Comparison of ENCODE assay signal across 36 cellular contexts in the genomic region with DNA sequence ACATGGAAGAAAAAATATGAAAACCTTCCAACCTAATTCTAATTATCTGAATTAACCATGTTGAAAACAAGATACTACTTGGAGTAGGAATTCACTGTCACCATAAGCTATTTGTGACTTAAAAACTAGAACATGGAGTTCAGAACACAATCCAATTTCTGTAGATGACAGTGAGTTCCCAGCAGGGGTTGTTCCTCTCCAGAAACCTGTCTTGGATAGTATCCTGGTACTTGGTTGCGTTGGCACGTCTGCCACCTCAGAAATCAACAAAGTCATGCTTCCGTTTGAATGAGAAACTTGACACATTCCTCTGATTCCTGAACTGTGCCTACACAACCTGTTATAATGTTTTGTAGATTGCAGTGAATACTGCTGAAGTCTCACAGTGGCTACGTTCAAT.
"Had no signal": no experiment of that assay in that cellular context is flagged by ENCODE, and none has a peak within 500 bp of the region (broad histone marks: within the 10 kb centered on the region; RNA-seq: fewer than 3 reads in every experiment).

No MANE protein-coding gene starts in this region.

- H3K36me3 ChIP-seq: ascending aorta, cardiac muscle cell had no signal

- H3K4me3 Mint-ChIP-seq: activated CD4-positive, alpha-beta memory T cell treated with anti-CD3 and anti-CD28 coated beads, Interleukin-2, amount 10 ng/mL, durations not matched to agents 7 days and 5 days; activated CD4-positive, alpha-beta T cell treated with anti-CD3 and anti-CD28 coated beads for 36 hours; activated CD4-positive, alpha-beta T cell treated with anti-CD3 and anti-CD28 coated beads, Interleukin-2, amount 10 ng/mL, durations not matched to agents 7 days and 5 days; activated CD8-positive, alpha-beta memory T cell treated with anti-CD3 and anti-CD28 coated beads, Interleukin-2, amount 10 ng/mL, durations not matched to agents 7 days and 5 days; activated CD8-positive, alpha-beta T cell treated with anti-CD3 and anti-CD28 coated beads, Interleukin-2, amount 10 ng/mL, durations not matched to agents 7 days and 5 days; activated naive CD4-positive, alpha-beta T cell treated with anti-CD3 and anti-CD28 coated beads, Interleukin-2, amount 10 ng/mL, durations not matched to agents 7 days and 5 days; activated naive CD4-positive, alpha-beta T cell treated with anti-CD3 and anti-CD28 coated beads, Interleukin-2, amount 50 U/mL, for 24 hours; activated naive CD8-positive, alpha-beta T cell; activated naive CD8-positive, alpha-beta T cell treated with anti-CD3 and anti-CD28 coated beads, Interleukin-2, amount 10 ng/mL, durations not matched to agents 7 days and 5 days; activated naive CD8-positive, alpha-beta T cell treated with anti-CD3 and anti-CD28 coated beads, Interleukin-2, amount 50 U/mL, for 24 hours; activated T-cell treated with anti-CD3 and anti-CD28 coated beads, Interleukin-2, amount 50 U/mL, for 24 hours; brain; central memory CD8-positive, alpha-beta T cell; T-helper 1 cell treated with Interleukin-12 subunit alpha and Interleukin-12 subunit beta and Interleukin-4 antibody, amounts not matched to agents 30 μg/mL and 1 μg/mL, for 36 hours; T-helper 2 cell treated with Interferon-gamma antibody and Interleukin-4, amounts not matched to agents 5 μg/mL and 100 μg/mL, for 36 hours; WTC11 had no signal

- FAIRE-seq: bronchial epithelial cell, TTC549 had no signal

- H3K4me3 ChIP-seq: ascending aorta, cardiac muscle cell had no signal

- DNase-seq: activated CD4-positive, alpha-beta memory T cell treated with anti-CD3 and anti-CD28 coated beads, Interleukin-2, amount 10 ng/mL, durations not matched to agents 7 days and 5 days; activated CD4-positive, alpha-beta T cell treated with anti-CD3 and anti-CD28 coated beads for 1 hour; activated CD4-positive, alpha-beta T cell treated with anti-CD3 and anti-CD28 coated beads for 36 hours; activated CD4-positive, alpha-beta T cell treated with anti-CD3 and anti-CD28 coated beads for 48 hours; activated CD4-positive, alpha-beta T cell treated with anti-CD3 and anti-CD28 coated beads, Interleukin-2, amount 10 ng/mL, durations not matched to agents 7 days and 5 days; activated CD4-positive, alpha-beta T cell treated with anti-CD3 and anti-CD28 coated beads, Interleukin-2, amount 50 U/mL, for 48 hours; activated CD4-positive, CD25-positive, alpha-beta regulatory T cell; activated CD8-positive, alpha-beta memory T cell treated with anti-CD3 and anti-CD28 coated beads for 24 hours; activated CD8-positive, alpha-beta memory T cell treated with anti-CD3 and anti-CD28 coated beads, Interleukin-2, amount 10 ng/mL, durations not matched to agents 7 days and 5 days; activated CD8-positive, alpha-beta memory T cell treated with anti-CD3 and anti-CD28 coated beads, Interleukin-2, amount 50 U/mL, for 48 hours; activated CD8-positive, alpha-beta T cell treated with anti-CD3 and anti-CD28 coated beads, Interleukin-2, amount 10 ng/mL, durations not matched to agents 7 days and 5 days; activated effector memory CD4-positive, alpha-beta T cell treated with Interleukin-2 at 50 U/mL for 16 hours; activated gamma-delta T cell; activated naive CD4-positive, alpha-beta T cell treated with anti-CD3 and anti-CD28 coated beads, Interleukin-2, amount 10 ng/mL, durations not matched to agents 7 days and 5 days; activated naive CD4-positive, alpha-beta T cell treated with Interleukin-2 at 50 U/mL for 16 hours; activated naive CD8-positive, alpha-beta T cell treated with anti-CD3 and anti-CD28 coated beads, Interleukin-2, amount 10 ng/mL, durations not matched to agents 7 days and 5 days; activated naive CD8-positive, alpha-beta T cell treated with anti-CD3 and anti-CD28 coated beads, Interleukin-2, amount 50 U/mL, for 24 hours; activated T-cell treated with anti-CD3 and anti-CD28 coated beads, Interleukin-2, amount 50 U/mL, for 24 hours; activated T-cell treated with anti-CD3 and anti-CD28 coated beads, Interleukin-2, amount 50 U/mL, for 48 hours; amygdala; T-helper 1 cell; T-helper 2 cell; T-helper 9 cell had no signal

- H3K36me3 Mint-ChIP-seq: activated CD8-positive, alpha-beta memory T cell treated with anti-CD3 and anti-CD28 coated beads, Interleukin-2, amount 10 ng/mL, durations not matched to agents 7 days and 5 days; activated naive CD4-positive, alpha-beta T cell treated with anti-CD3 and anti-CD28 coated beads, Interleukin-2, amount 10 ng/mL, durations not matched to agents 7 days and 5 days; activated naive CD4-positive, alpha-beta T cell treated with anti-CD3 and anti-CD28 coated beads, Interleukin-2, amount 50 U/mL, for 24 hours; activated naive CD8-positive, alpha-beta T cell; activated naive CD8-positive, alpha-beta T cell treated with anti-CD3 and anti-CD28 coated beads, Interleukin-2, amount 10 ng/mL, durations not matched to agents 7 days and 5 days had no signal

- H3K4me1 Mint-ChIP-seq: activated CD4-positive, alpha-beta memory T cell treated with anti-CD3 and anti-CD28 coated beads, Interleukin-2, amount 10 ng/mL, durations not matched to agents 7 days and 5 days; activated CD4-positive, alpha-beta T cell treated with anti-CD3 and anti-CD28 coated beads for 36 hours; activated CD4-positive, alpha-beta T cell treated with anti-CD3 and anti-CD28 coated beads, Interleukin-2, amount 10 ng/mL, durations not matched to agents 7 days and 5 days; activated CD8-positive, alpha-beta memory T cell treated with anti-CD3 and anti-CD28 coated beads, Interleukin-2, amount 10 ng/mL, durations not matched to agents 7 days and 5 days; activated naive CD4-positive, alpha-beta T cell treated with anti-CD3 and anti-CD28 coated beads, Interleukin-2, amount 10 ng/mL, durations not matched to agents 7 days and 5 days; activated naive CD4-positive, alpha-beta T cell treated with anti-CD3 and anti-CD28 coated beads, Interleukin-2, amount 50 U/mL, for 24 hours; activated naive CD8-positive, alpha-beta T cell treated with anti-CD3 and anti-CD28 coated beads, Interleukin-2, amount 10 ng/mL, durations not matched to agents 7 days and 5 days; activated naive CD8-positive, alpha-beta T cell treated with anti-CD3 and anti-CD28 coated beads, Interleukin-2, amount 50 U/mL, for 24 hours; central memory CD8-positive, alpha-beta T cell; WTC11 had no signal

- H3K27me3 Mint-ChIP-seq: activated CD4-positive, alpha-beta memory T cell treated with anti-CD3 and anti-CD28 coated beads, Interleukin-2, amount 10 ng/mL, durations not matched to agents 7 days and 5 days; activated CD4-positive, alpha-beta T cell treated with anti-CD3 and anti-CD28 coated beads for 36 hours; activated CD4-positive, alpha-beta T cell treated with anti-CD3 and anti-CD28 coated beads, Interleukin-2, amount 10 ng/mL, durations not matched to agents 7 days and 5 days; activated CD8-positive, alpha-beta memory T cell treated with anti-CD3 and anti-CD28 coated beads, Interleukin-2, amount 10 ng/mL, durations not matched to agents 7 days and 5 days; activated naive CD4-positive, alpha-beta T cell treated with anti-CD3 and anti-CD28 coated beads, Interleukin-2, amount 10 ng/mL, durations not matched to agents 7 days and 5 days; activated naive CD4-positive, alpha-beta T cell treated with anti-CD3 and anti-CD28 coated beads, Interleukin-2, amount 50 U/mL, for 24 hours; activated naive CD8-positive, alpha-beta T cell treated with anti-CD3 and anti-CD28 coated beads, Interleukin-2, amount 10 ng/mL, durations not matched to agents 7 days and 5 days; activated naive CD8-positive, alpha-beta T cell treated with anti-CD3 and anti-CD28 coated beads, Interleukin-2, amount 50 U/mL, for 24 hours; activated T-cell treated with anti-CD3 and anti-CD28 coated beads, Interleukin-2, amount 50 U/mL, for 24 hours; brain; central memory CD8-positive, alpha-beta T cell had no signal

- H3K9me3 ChIP-seq: ascending aorta had no signal

- H3K4me1 ChIP-seq: ascending aorta had no signal

- H3K27ac Mint-ChIP-seq: activated CD4-positive, alpha-beta memory T cell treated with anti-CD3 and anti-CD28 coated beads, Interleukin-2, amount 10 ng/mL, durations not matched to agents 7 days and 5 days; activated CD4-positive, alpha-beta T cell treated with anti-CD3 and anti-CD28 coated beads for 36 hours; activated CD4-positive, alpha-beta T cell treated with anti-CD3 and anti-CD28 coated beads, Interleukin-2, amount 10 ng/mL, durations not matched to agents 7 days and 5 days; activated CD8-positive, alpha-beta memory T cell treated with anti-CD3 and anti-CD28 coated beads, Interleukin-2, amount 10 ng/mL, durations not matched to agents 7 days and 5 days; activated CD8-positive, alpha-beta T cell treated with anti-CD3 and anti-CD28 coated beads, Interleukin-2, amount 10 ng/mL, durations not matched to agents 7 days and 5 days; activated naive CD4-positive, alpha-beta T cell treated with anti-CD3 and anti-CD28 coated beads, Interleukin-2, amount 10 ng/mL, durations not matched to agents 7 days and 5 days; activated naive CD4-positive, alpha-beta T cell treated with anti-CD3 and anti-CD28 coated beads, Interleukin-2, amount 50 U/mL, for 24 hours; activated naive CD8-positive, alpha-beta T cell; activated naive CD8-positive, alpha-beta T cell treated with anti-CD3 and anti-CD28 coated beads, Interleukin-2, amount 10 ng/mL, durations not matched to agents 7 days and 5 days; activated naive CD8-positive, alpha-beta T cell treated with anti-CD3 and anti-CD28 coated beads, Interleukin-2, amount 50 U/mL, for 24 hours; activated T-cell treated with anti-CD3 and anti-CD28 coated beads, Interleukin-2, amount 50 U/mL, for 24 hours; activated T-helper 2 cell treated with anti-CD3 and anti-CD28 coated beads, Interferon-gamma antibody, Interleukin-2, Interleukin-4, amounts not matched to agents 10 μg/mL and 5 μg/mL and 100 μg/mL, durations not matched to agents 14 hours and 24 hours and 36 hours; brain; T-helper 1 cell treated with Interleukin-12 subunit alpha and Interleukin-12 subunit beta and Interleukin-4 antibody, amounts not matched to agents 30 μg/mL and 1 μg/mL, for 36 hours; T-helper 2 cell treated with Interferon-gamma antibody and Interleukin-4, amounts not matched to agents 5 μg/mL and 100 μg/mL, for 36 hours; WTC11 had no signal

- H3K9me3 Mint-ChIP-seq: activated CD4-positive, alpha-beta memory T cell treated with anti-CD3 and anti-CD28 coated beads, Interleukin-2, amount 10 ng/mL, durations not matched to agents 7 days and 5 days; activated CD4-positive, alpha-beta T cell treated with anti-CD3 and anti-CD28 coated beads, Interleukin-2, amount 10 ng/mL, durations not matched to agents 7 days and 5 days; activated naive CD4-positive, alpha-beta T cell treated with anti-CD3 and anti-CD28 coated beads, Interleukin-2, amount 10 ng/mL, durations not matched to agents 7 days and 5 days; activated naive CD4-positive, alpha-beta T cell treated with anti-CD3 and anti-CD28 coated beads, Interleukin-2, amount 50 U/mL, for 24 hours; activated naive CD8-positive, alpha-beta T cell treated with anti-CD3 and anti-CD28 coated beads, Interleukin-2, amount 10 ng/mL, durations not matched to agents 7 days and 5 days; activated naive CD8-positive, alpha-beta T cell treated with anti-CD3 and anti-CD28 coated beads, Interleukin-2, amount 50 U/mL, for 24 hours; activated T-cell treated with anti-CD3 and anti-CD28 coated beads, Interleukin-2, amount 50 U/mL, for 24 hours; activated T-helper 2 cell treated with anti-CD3 and anti-CD28 coated beads, Interferon-gamma antibody, Interleukin-2, Interleukin-4, amounts not matched to agents 10 μg/mL and 5 μg/mL and 100 μg/mL, durations not matched to agents 14 hours and 24 hours and 36 hours; T-helper 1 cell treated with Interleukin-12 subunit alpha and Interleukin-12 subunit beta and Interleukin-4 antibody, amounts not matched to agents 30 μg/mL and 1 μg/mL, for 36 hours; T-helper 2 cell treated with Interferon-gamma antibody and Interleukin-4, amounts not matched to agents 5 μg/mL and 100 μg/mL, for 36 hours had no signal

- H3K27ac ChIP-seq: ascending aorta, cardiac muscle cell, VCaP had no signal

- H3K27me3 ChIP-seq: ascending aorta, cardiac muscle cell had no signal
